ENCODE assay signal across 8 cellular contexts in the genomic region with DNA sequence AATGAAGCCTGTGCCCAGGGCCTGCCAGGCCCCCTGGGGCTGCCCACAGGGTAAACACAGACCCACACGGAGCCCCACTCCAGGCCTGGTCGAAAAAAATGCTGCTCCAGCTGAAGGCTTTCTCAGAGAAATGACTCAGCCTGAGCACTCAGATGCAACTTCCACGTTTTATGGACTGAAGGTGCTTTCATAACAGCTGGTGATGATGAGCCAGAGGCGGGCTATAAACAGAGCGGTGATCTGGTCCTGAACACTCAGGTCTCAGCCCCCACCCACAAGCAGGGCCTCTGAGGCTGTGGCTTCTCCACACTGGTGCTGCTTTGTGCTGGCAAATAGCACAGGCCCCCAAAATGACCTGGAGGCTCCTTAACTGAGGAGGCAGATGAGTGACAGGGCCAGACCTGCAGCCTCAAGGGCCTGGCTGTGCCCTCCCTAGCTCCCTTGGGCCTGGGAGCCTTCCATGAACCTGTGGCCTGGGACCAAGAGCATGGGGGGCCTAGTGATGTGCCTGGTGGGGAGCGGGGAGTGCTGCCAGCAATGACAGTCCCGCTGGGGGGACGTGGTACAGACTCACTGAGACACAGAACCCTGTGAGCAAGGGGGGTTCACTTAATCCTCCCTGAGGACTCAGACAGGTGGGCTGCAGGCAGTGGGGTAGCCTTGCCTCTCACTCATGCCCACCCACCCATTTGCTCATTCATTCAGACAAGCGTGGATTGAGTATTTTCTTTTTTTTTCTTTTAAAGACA. TPM values are rescaled to one million over a fixed set of nuclear protein-coding genes. Genes with fewer than 3 reads are reported as not detected.
A peak's percentile ranks its signal among the peaks of the same experiment; 100 is the strongest.
DNase-seq lines count a peak whose midpoint lies in the region; ATAC-seq and TF ChIP-seq lines count a peak whose summit lies in the region.

No MANE protein-coding gene starts in this region.

- H4K12ac ChIP-seq in trophoblast cell (ENCODE audit: low read depth, low read length): no peak overlapping the region

- no peak overlapping the region for H3K23ac ChIP-seq in trophoblast cell (ENCODE audit: low read length)

- peak overlapping the region; percentile 44 for H3K9ac ChIP-seq in NT2/D1 (ENCODE audit: insufficient read length, low read depth)
- no peak overlapping the region for H3K9ac ChIP-seq in trophoblast cell (ENCODE audit: low read length)

- H3K14ac ChIP-seq in trophoblast cell (ENCODE audit: low read length): no peak overlapping the region

- no peak overlapping the region for H2AFZ ChIP-seq in trophoblast cell (ENCODE audit: insufficient read depth, low read length, poor library complexity)

- peaks cover 4% of the 10 kb centered on the region for H3K79me1 ChIP-seq in trophoblast cell (ENCODE audit: low read length)

- H3K9me3 ChIP-seq in NT2/D1 (ENCODE audit: insufficient read depth, low read length) (no peaks in the 10 kb centered on the region), trophoblast cell (ENCODE audit: insufficient read depth, low read depth, low read length) (no peaks in the 10 kb centered on the region)

- H3K27me3 ChIP-seq in NT2/D1 (ENCODE audit: insufficient read depth, insufficient read length): no peaks in the 10 kb centered on the region
- H3K27me3 ChIP-seq in trophoblast cell (ENCODE audit: insufficient read depth, low read length): no peaks in the 10 kb centered on the region

- WGBS in trophoblast cell (ENCODE audit: extremely low coverage, insufficient coverage, insufficient read length): no CpG with 5 or more reads among the region's 9 CpGs

- no peaks in the 10 kb centered on the region for H3K79me2 ChIP-seq in trophoblast cell (ENCODE audit: control insufficient read depth, insufficient read depth, low read length, poor library complexity)

- H2AK5ac ChIP-seq in trophoblast cell (ENCODE audit: low read length): peak overlapping the region; percentile 67

- H3K4ac ChIP-seq in trophoblast cell (ENCODE audit: low read depth, low read length): peak overlapping the region; percentile 17

- no peak overlapping the region for H4K91ac ChIP-seq in trophoblast cell (ENCODE audit: low read depth, low read length)

- H2BK12ac ChIP-seq in trophoblast cell (ENCODE audit: low read length): no peak overlapping the region

- H3K18ac ChIP-seq in trophoblast cell (ENCODE audit: low read length): no peak overlapping the region

- no peak overlapping the region for H2BK5ac ChIP-seq in trophoblast cell (ENCODE audit: low read depth, low read length, poor library complexity)

- no peak overlapping the region for H2BK120ac ChIP-seq in trophoblast cell (ENCODE audit: insufficient read depth, low read length, poor library complexity)

- TF ChIP-seq POLR2A in GM18505 (IDR thresholded peaks at IDR 0.05; ENCODE audit: borderline replicate concordance, extremely low read depth, insufficient read depth, insufficient read length): peak; percentile 11

- ATAC-seq in GM18505 (IDR thresholded peaks at IDR 0.05; ENCODE audit: unreplicated experiment) (peak; percentile 79), HG02885 (IDR thresholded peaks at IDR 0.05; ENCODE audit: poor library complexity, unreplicated experiment) (peak; percentile 68)

- H3K27ac ChIP-seq in trophoblast cell (ENCODE audit: low read depth, low read length): no peak overlapping the region

- H3K4me1 ChIP-seq in NT2/D1 (ENCODE audit: insufficient read depth, insufficient read length): peaks cover 18% of the 10 kb centered on the region
- peaks cover 7 to 9% of the 10 kb centered on the region in 2 experiments for H3K4me1 ChIP-seq in trophoblast cell (ENCODE audit: control insufficient read depth in 1 of 2, insufficient read depth in 2 of 2, low read length in 2 of 2)

- H3K36me3 ChIP-seq in NT2/D1 (ENCODE audit: insufficient read depth, insufficient read length, low read length): no peaks in the 10 kb centered on the region
- H3K36me3 ChIP-seq in trophoblast cell (ENCODE audit: control insufficient read depth in 1 of 2, insufficient read depth in 2 of 2, low read length in 2 of 2): no peaks in the 10 kb centered on the region

- no peak overlapping the region for H3K4me2 ChIP-seq in trophoblast cell (ENCODE audit: low read length)

- peak; percentile 77 for DNase-seq in AG08396 (ENCODE audit: low spot score)
- DNase-seq in NT2/D1 (ENCODE audit: low read depth, low spot score): no peak
- peak; percentile 44 for DNase-seq in brain pericyte (ENCODE audit: low read depth, low spot score)
- DNase-seq in trophoblast cell: peak; percentile 54 to 71
- DNase-seq in effector CD4-positive, alpha-beta T cell: no peak
- DNase-seq in NCI-H1105 treated with DMSO at 0.1 percent for 48 hours (lab: John Stamatoyannopoulos, UW): no peak

- H4K8ac ChIP-seq in trophoblast cell (ENCODE audit: low read depth, low read length): peak overlapping the region; percentile 36

- no peak overlapping the region for H3K4me3 ChIP-seq in NT2/D1 (ENCODE audit: insufficient read length, low read depth)
- no peak overlapping the region for H3K4me3 ChIP-seq in trophoblast cell (ENCODE audit: low read depth, low read length)

RNA-seq across cellular contexts. Expression of a gene that starts 23.0 kb away (rescaled TPM):
- polyA plus RNA-seq in trophoblast cell (2013): 241 and 261 TPM in 2 replicates

RNA-seq across cellular contexts. Expression of a gene that starts 38.9 kb away (rescaled TPM):
- polyA plus RNA-seq in trophoblast cell (2013): 11.0 and 11.7 TPM in 2 replicates

RNA-seq across cellular contexts. Expression of a gene that starts 57.7 kb away (rescaled TPM):
- 21.0 and 22.3 TPM in 2 replicates for polyA plus RNA-seq in trophoblast cell (2013)

Comparison
In these comparisons a context has a peak if more than half of its experiments do, and no peak if none do; other contexts are left out.
1. DNase-seq: peak in AG08396 (single experiment), brain pericyte (single experiment) and trophoblast cell (2 of 2); none in NT2/D1 (single experiment), effector CD4-positive, alpha-beta T cell (single experiment) and NCI-H1105 treated with DMSO at 0.1 percent for 48 hours (single experiment).